ENCODE assay signal across 18 cellular contexts in genomic region chr6:36094238-36094637, GRCh38. TPM values are rescaled to one million over a fixed set of nuclear protein-coding genes. Genes with fewer than 3 reads are reported as not detected.
A peak's percentile ranks its signal among the peaks of the same experiment; 100 is the strongest.
DNase-seq lines count a peak whose midpoint lies in the region; ATAC-seq and TF ChIP-seq lines count a peak whose summit lies in the region.
"Had no signal": no experiment of that assay in that cellular context is flagged by ENCODE, and none has a peak within 500 bp of the region (broad histone marks: within the 10 kb centered on the region; RNA-seq: fewer than 3 reads in every experiment).

No MANE protein-coding gene starts in this region.

- no peak for TF ChIP-seq POLR2A in gastrocnemius medialis (IDR thresholded peaks at IDR 0.05)

- no peak for TF ChIP-seq CTCF in CD8-positive, alpha-beta T cell (IDR thresholded peaks at IDR 0.05)
- TF ChIP-seq CTCF in hepatocyte (IDR thresholded peaks at IDR 0.05; ENCODE audit: poor library complexity), result no peak
- no peak for TF ChIP-seq CTCF in gastrocnemius medialis (IDR thresholded peaks at IDR 0.05 in 4 of 5, conservative IDR thresholded peaks at IDR 0.05 in 1 of 5)
- no peak for TF ChIP-seq CTCF in heart right ventricle (IDR thresholded peaks at IDR 0.05)
- no peak for TF ChIP-seq CTCF in GM20000 (IDR thresholded peaks at IDR 0.05; ENCODE audit: extremely low read depth, missing control alignments)

- POLR2A ChIA-PET in CD8-positive, alpha-beta T cell (lab: Charles Lee), result interaction anchor here (2.0 to 3.6 kb wide), 4 partner anchors 27 to 66 kb away, joined by 8 to 39 read pairs (median 12); partner anchors contain the start of genes MAPK13 and MAPK14

- peaks cover 33% of the 10 kb centered on the region for H3K36me3 Mint-ChIP-seq in CD8-positive, alpha-beta T cell
- no peaks in the 10 kb centered on the region for H3K36me3 Mint-ChIP-seq in T-helper 17 cell (ENCODE audit: low read depth)

- no peak overlapping the region for H3K27ac ChIP-seq in CD8-positive, alpha-beta T cell (ENCODE audit: low read depth, low read length)
- peak overlapping the region; percentile 97 for H3K27ac ChIP-seq in hepatocyte
- peak overlapping the region; percentile 33 to 61 (median 59) for H3K27ac ChIP-seq in gastrocnemius medialis
- peak overlapping the region in 2 of 10 donors; percentile 32 to 50 for H3K27ac ChIP-seq in heart right ventricle
- H3K27ac ChIP-seq: KMS-11 had no signal

- ATAC-seq in CD8-positive, alpha-beta T cell, result no peak
- no peak for ATAC-seq in T-helper 17 cell
- ATAC-seq in gastrocnemius medialis, result no peak
- ATAC-seq in GM19328 (IDR thresholded peaks at IDR 0.05; ENCODE audit: unreplicated experiment), result no peak
- ATAC-seq in heart right ventricle, result no peak
- ATAC-seq: stimulated activated naive CD8-positive, alpha-beta T cell treated with anti-CD3 and anti-CD28 coated beads, Interleukin-15, Interleukin-2, amounts not matched to agents 100 U/mL and 50 U/mL, for 24 hours had no signal

- no peaks in the 10 kb centered on the region for H3K27me3 ChIP-seq in CD8-positive, alpha-beta T cell (ENCODE audit: insufficient read depth, low read length)
- H3K27me3 ChIP-seq in hepatocyte (no peaks in the 10 kb centered on the region), gastrocnemius medialis (no peaks in the 10 kb centered on the region), heart right ventricle (no peaks in the 10 kb centered on the region)
- H3K27me3 ChIP-seq: upper lobe of left lung had no signal

- no peaks in the 10 kb centered on the region for H3K79me2 ChIP-seq in hepatocyte

- CTCF ChIA-PET in CD8-positive, alpha-beta T cell (lab: Charles Lee), result interaction anchor here (0.6 to 10.5 kb wide), 36 partner anchors 9 to 1749 kb away, joined by 3 to 196 read pairs (median 6); partner anchors contain the start of genes BRPF3, MAPK13, MAPK14 and SLC26A8

- H3K4me1 ChIP-seq in CD8-positive, alpha-beta T cell (ENCODE audit: insufficient read depth, low read length), result peaks cover 20% of the 10 kb centered on the region
- H3K4me1 ChIP-seq in hepatocyte (ENCODE audit: insufficient read depth), result peaks cover 22% of the 10 kb centered on the region
- peaks cover 10 to 11% of the 10 kb centered on the region in 2 donors for H3K4me1 ChIP-seq in gastrocnemius medialis
- H3K4me1 ChIP-seq in heart right ventricle, result peaks cover 0 to 26% (median 11%) of the 10 kb centered on the region in 9 donors

- no peak for DNase-seq in CD8-positive, alpha-beta T cell
- no peak for DNase-seq in T-helper 17 cell
- no peak for DNase-seq in hepatocyte (ENCODE audit: low spot score)
- DNase-seq in gastrocnemius medialis, result no peak
- no peak for DNase-seq in heart right ventricle
- no peak for DNase-seq in GM20000 (ENCODE audit: low spot score)
- no peak for DNase-seq in OCI-M1 (lab: John Stamatoyannopoulos, UW)
- DNase-seq: activated CD4-positive, CD25-positive, alpha-beta regulatory T cell; activated gamma-delta T cell treated with Interleukin-2 at 50 U/mL for 16 hours; central memory CD4-positive, alpha-beta T cell; COR-L47; effector CD8-positive, alpha-beta T cell; NCI-H1092; stimulated activated naive CD8-positive, alpha-beta T cell treated with anti-CD3 and anti-CD28 coated beads, Interleukin-15, Interleukin-2, amounts not matched to agents 100 U/mL and 50 U/mL, for 24 hours; T-helper 2 cell; upper lobe of left lung had no signal

- no peaks in the 10 kb centered on the region for H3K36me3 ChIP-seq in CD8-positive, alpha-beta T cell (ENCODE audit: insufficient read depth, low read length)
- H3K36me3 ChIP-seq in hepatocyte (replicated peaks; ENCODE audit: insufficient read depth, low read depth), result no peaks in the 10 kb centered on the region
- H3K36me3 ChIP-seq in gastrocnemius medialis, result peaks cover 0 to 32% of the 10 kb centered on the region in 2 donors
- H3K36me3 ChIP-seq in heart right ventricle, result peaks cover 0 to 54% (median 0%) of the 10 kb centered on the region in 9 donors

- H3K9me2 ChIP-seq in hepatocyte (replicated peaks; ENCODE audit: insufficient read depth), result no peaks in the 10 kb centered on the region

- H2AFZ ChIP-seq in hepatocyte, result no peak overlapping the region

- H3K4me3 Mint-ChIP-seq in CD8-positive, alpha-beta T cell, result no peak overlapping the region
- H3K4me3 Mint-ChIP-seq in T-helper 17 cell, result no peak overlapping the region

- no peak overlapping the region for H3K4me2 ChIP-seq in hepatocyte

- peak overlapping the region; percentile 57 for H3K27ac Mint-ChIP-seq in CD8-positive, alpha-beta T cell
- peak overlapping the region; percentile 37 for H3K27ac Mint-ChIP-seq in T-helper 17 cell

- intact Hi-C loops in CD8-positive, alpha-beta T cell (cut with DNase I, micrococcal nuclease), result loop anchor here (2.0 kb wide), 2 partner anchors 15 to 103 kb away; partner anchors contain the start of gene BRPF3 (in 1 of the 2)
- intact Hi-C loops in gastrocnemius medialis (cut with DNase I; ENCODE audit: low total_unique reads), result loop anchor here (10.0 kb wide), 1 partner anchor 169 kb away; the partner anchor contains the start of gene SRPK1
- intact Hi-C loops in heart right ventricle (cut with DNase I), result loop anchor here in 7 of 10 donors (2.0 to 10.0 kb wide), 3 partner anchors 67 to 569 kb away; partner anchors contain the start of gene MAPK14 (in 5 of the 7)

- no peaks in the 10 kb centered on the region for H3K27me3 Mint-ChIP-seq in CD8-positive, alpha-beta T cell (ENCODE audit: low read depth)
- H3K27me3 Mint-ChIP-seq in T-helper 17 cell, result no peaks in the 10 kb centered on the region

- H3K4me1 Mint-ChIP-seq in CD8-positive, alpha-beta T cell (ENCODE audit: low read depth), result peaks cover 27% of the 10 kb centered on the region
- H3K4me1 Mint-ChIP-seq in T-helper 17 cell, result peaks cover 9% of the 10 kb centered on the region

- no peaks in the 10 kb centered on the region for H3K9me3 ChIP-seq in CD8-positive, alpha-beta T cell (ENCODE audit: low read length)
- no peaks in the 10 kb centered on the region for H3K9me3 ChIP-seq in T-helper 17 cell (ENCODE audit: control insufficient read depth, low read length, poor library complexity, severe bottlenecking)
- H3K9me3 ChIP-seq in hepatocyte (ENCODE audit: low read depth), result no peaks in the 10 kb centered on the region
- H3K9me3 ChIP-seq in gastrocnemius medialis, result no peaks in the 10 kb centered on the region
- H3K9me3 ChIP-seq in heart right ventricle, result no peaks in the 10 kb centered on the region
- H3K9me3 ChIP-seq: upper lobe of left lung had no signal

- WGBS in hepatocyte (ENCODE audit: low lambda C conversion rate, missing lambda C conversion rate), result 93% methylated on average over 2 of the region's 2 CpGs
- 94 to 99% methylated on average over 2 of the region's 2 CpGs for WGBS in heart right ventricle, 2 donors

- in situ Hi-C loops in gastrocnemius medialis (cut with MboI; ENCODE audit: low sequenced_read_pairs in 4 of 4), result no loop called here

- H4K20me1 ChIP-seq in hepatocyte (ENCODE audit: insufficient read depth, poor library complexity, severe bottlenecking), result no peaks in the 10 kb centered on the region

- H3K4me3 ChIP-seq in CD8-positive, alpha-beta T cell (ENCODE audit: low read depth, low read length), result no peak overlapping the region
- H3K4me3 ChIP-seq in hepatocyte (no peak overlapping the region), gastrocnemius medialis (no peak overlapping the region), heart right ventricle (no peak overlapping the region)
- H3K4me3 ChIP-seq: upper lobe of left lung had no signal

- no peaks in the 10 kb centered on the region for H3K9me3 Mint-ChIP-seq in CD8-positive, alpha-beta T cell

RNA-seq across cellular contexts. Expression of gene MAPK13, which starts 36.1 kb away (rescaled TPM):
- total RNA-seq in CD8-positive, alpha-beta T cell, result 10 to 100 TPM; 43.2 to 45.1 TPM
- total RNA-seq in T-helper 17 cell (10 to 100 TPM; 32.1 to 33.7 TPM), hepatocyte (41.2 and 43.6 TPM in 2 replicates), gastrocnemius medialis (under 1 TPM; 0.29 to 0.82 (median 0.64) TPM), heart right ventricle (1 to 10 TPM in 4 of 10 donors, under 1 TPM in 6; 0.11 to 5.0 (median 0.69) TPM)
- polyA plus RNA-seq in hepatocyte (47.6 and 50.2 TPM in 2 replicates), heart right ventricle (1 to 10 TPM in 1 of 2 donors, under 1 TPM in 1; 0.95 to 1.3 TPM)
